ENCODE assay signal across 1 cellular context in the genomic region with DNA sequence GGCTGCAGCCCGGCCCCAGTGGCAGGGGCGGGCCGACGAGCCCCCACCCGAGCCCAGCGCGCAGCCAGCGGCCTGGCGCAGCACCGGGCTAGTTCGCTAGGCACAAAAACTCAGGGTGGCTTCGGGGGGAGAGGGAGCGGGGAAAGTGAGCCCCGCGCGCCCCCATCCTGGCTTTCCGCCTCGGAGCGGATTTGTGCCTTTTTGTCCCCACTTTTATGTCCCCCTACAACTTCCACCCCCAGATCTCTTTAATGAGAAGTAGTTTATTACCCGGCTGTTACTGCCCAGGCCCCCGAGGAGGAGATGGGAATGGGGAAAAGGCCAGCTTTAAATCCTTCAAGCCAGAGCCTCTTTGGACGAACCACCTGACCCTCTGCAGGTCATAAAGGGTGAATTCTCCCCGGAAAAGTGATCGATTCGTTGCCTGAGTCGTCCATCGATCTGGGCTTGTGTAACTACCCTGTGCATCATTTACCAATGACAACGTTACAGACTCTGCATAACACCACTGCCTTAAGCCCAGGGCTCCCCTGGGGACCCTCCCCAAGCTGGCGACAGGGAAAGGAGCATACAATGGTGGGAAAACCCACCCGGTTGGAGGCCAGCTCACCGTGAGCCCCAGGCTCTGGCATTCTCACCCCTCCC.
A peak's percentile ranks its signal among the peaks of the same experiment; 100 is the strongest.
TF ChIP-seq lines count a peak whose summit lies in the region.

No MANE protein-coding gene starts in this region.

TF ChIP-seq in HepG2, 621 proteins besides CTCF, POLR2A, EP300 and RAD21 (continued from another document and continues in another):
- TF ChIP-seq, protein P1, sequence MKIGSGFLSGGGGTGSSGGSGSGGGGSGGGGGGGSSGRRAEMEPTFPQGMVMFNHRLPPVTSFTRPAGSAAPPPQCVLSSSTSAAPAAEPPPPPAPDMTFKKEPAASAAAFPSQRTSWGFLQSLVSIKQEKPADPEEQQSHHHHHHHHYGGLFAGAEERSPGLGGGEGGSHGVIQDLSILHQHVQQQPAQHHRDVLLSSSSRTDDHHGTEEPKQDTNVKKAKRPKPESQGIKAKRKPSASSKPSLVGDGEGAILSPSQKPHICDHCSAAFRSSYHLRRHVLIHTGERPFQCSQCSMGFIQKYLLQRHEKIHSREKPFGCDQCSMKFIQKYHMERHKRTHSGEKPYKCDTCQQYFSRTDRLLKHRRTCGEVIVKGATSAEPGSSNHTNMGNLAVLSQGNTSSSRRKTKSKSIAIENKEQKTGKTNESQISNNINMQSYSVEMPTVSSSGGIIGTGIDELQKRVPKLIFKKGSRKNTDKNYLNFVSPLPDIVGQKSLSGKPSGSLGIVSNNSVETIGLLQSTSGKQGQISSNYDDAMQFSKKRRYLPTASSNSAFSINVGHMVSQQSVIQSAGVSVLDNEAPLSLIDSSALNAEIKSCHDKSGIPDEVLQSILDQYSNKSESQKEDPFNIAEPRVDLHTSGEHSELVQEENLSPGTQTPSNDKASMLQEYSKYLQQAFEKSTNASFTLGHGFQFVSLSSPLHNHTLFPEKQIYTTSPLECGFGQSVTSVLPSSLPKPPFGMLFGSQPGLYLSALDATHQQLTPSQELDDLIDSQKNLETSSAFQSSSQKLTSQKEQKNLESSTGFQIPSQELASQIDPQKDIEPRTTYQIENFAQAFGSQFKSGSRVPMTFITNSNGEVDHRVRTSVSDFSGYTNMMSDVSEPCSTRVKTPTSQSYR (CRISPR knock-in tag; IDR thresholded peaks at IDR 0.05; ENCODE audit: borderline replicate concordance), result no peak
- TF ChIP-seq BHLHE40 (IDR thresholded peaks at IDR 0.05; ENCODE audit: low read length) (no peak), ZSCAN21 (CRISPR knock-in tag; IDR thresholded peaks at IDR 0.05; ENCODE audit: borderline replicate concordance) (peak; percentile 63; the same call in 1 of the 2 replicates), ZNF3 (CRISPR knock-in tag; IDR thresholded peaks at IDR 0.05) (no peak), SOX13 (IDR thresholded peaks at IDR 0.05) (no peak), SOX13 (CRISPR knock-in tag; conservative IDR thresholded peaks at IDR 0.05 in 1 of 2, IDR thresholded peaks at IDR 0.05 in 1 of 2) (0 out of 4 replicates have a peak, but pooled peaks of 1 of the 2 experiments have one; percentile 13), ZNF432 (CRISPR knock-in tag; IDR thresholded peaks at IDR 0.05; ENCODE audit: borderline replicate concordance) (no peak), POLR2G (IDR thresholded peaks at IDR 0.05; ENCODE audit: low read depth, low read length) (peak; percentile 26; the same call in 1 of the 2 replicates), POLR2AphosphoS5 (IDR thresholded peaks at IDR 0.05; ENCODE audit: low read depth, low read length) (peak; percentile 51), ZNF691 (CRISPR knock-in tag; IDR thresholded peaks at IDR 0.05; ENCODE audit: borderline replicate concordance, low read depth) (no peak), GABPB1 (CRISPR knock-in tag; IDR thresholded peaks at IDR 0.05) (peak; percentile 37), ZNF614 (CRISPR knock-in tag; IDR thresholded peaks at IDR 0.05; ENCODE audit: borderline replicate concordance) (no peak), ZSCAN29 (CRISPR knock-in tag; conservative IDR thresholded peaks at IDR 0.05) (peak; percentile 61; the same call in 1 of the 2 replicates), KLF6 (CRISPR knock-in tag; IDR thresholded peaks at IDR 0.05) (peak; percentile 39; the same call in 1 of the 2 replicates), ZNF7 (CRISPR knock-in tag; IDR thresholded peaks at IDR 0.05) (no peak), CHD4 (IDR thresholded peaks at IDR 0.05; ENCODE audit: borderline replicate concordance, low read length) (no peak), NCOR1 (IDR thresholded peaks at IDR 0.05; ENCODE audit: borderline replicate concordance, low read length) (no peak), ZNF335 (CRISPR knock-in tag; IDR thresholded peaks at IDR 0.05) (no peak), ZFP36 (IDR thresholded peaks at IDR 0.05; ENCODE audit: borderline replicate concordance, low read depth, low read length, partially characterized antibody) (no peak), ZNF253 (CRISPR knock-in tag; IDR thresholded peaks at IDR 0.05; ENCODE audit: borderline replicate concordance) (no peak), KDM1A (CRISPR knock-in tag; IDR thresholded peaks at IDR 0.05) (peak; percentile 54; the same call in 1 of the 2 replicates), DR1 (CRISPR knock-in tag; IDR thresholded peaks at IDR 0.05) (no peak), HOXA7 (CRISPR knock-in tag; IDR thresholded peaks at IDR 0.05) (no peak), ZNF776 (CRISPR knock-in tag; IDR thresholded peaks at IDR 0.05) (no peak), GPN1 (CRISPR knock-in tag; IDR thresholded peaks at IDR 0.05; ENCODE audit: borderline replicate concordance) (no peak), RERE (CRISPR knock-in tag; IDR thresholded peaks at IDR 0.05; ENCODE audit: low read depth) (no peak), ZNF775 (CRISPR knock-in tag; IDR thresholded peaks at IDR 0.05; ENCODE audit: borderline replicate concordance) (no peak), NFIB (CRISPR knock-in tag; IDR thresholded peaks at IDR 0.05; ENCODE audit: borderline replicate concordance) (no peak), ZNF331 (CRISPR knock-in tag; IDR thresholded peaks at IDR 0.05) (peak; percentile 53; the same call in 1 of the 2 replicates), TRIM22 (IDR thresholded peaks at IDR 0.05) (no peak), ZNF549 (CRISPR knock-in tag; IDR thresholded peaks at IDR 0.05) (no peak), ZNF747 (CRISPR knock-in tag; IDR thresholded peaks at IDR 0.05; ENCODE audit: borderline replicate concordance) (no peak)
- TF ChIP-seq, protein P2, sequence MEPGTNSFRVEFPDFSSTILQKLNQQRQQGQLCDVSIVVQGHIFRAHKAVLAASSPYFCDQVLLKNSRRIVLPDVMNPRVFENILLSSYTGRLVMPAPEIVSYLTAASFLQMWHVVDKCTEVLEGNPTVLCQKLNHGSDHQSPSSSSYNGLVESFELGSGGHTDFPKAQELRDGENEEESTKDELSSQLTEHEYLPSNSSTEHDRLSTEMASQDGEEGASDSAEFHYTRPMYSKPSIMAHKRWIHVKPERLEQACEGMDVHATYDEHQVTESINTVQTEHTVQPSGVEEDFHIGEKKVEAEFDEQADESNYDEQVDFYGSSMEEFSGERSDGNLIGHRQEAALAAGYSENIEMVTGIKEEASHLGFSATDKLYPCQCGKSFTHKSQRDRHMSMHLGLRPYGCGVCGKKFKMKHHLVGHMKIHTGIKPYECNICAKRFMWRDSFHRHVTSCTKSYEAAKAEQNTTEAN (CRISPR knock-in tag; conservative IDR thresholded peaks at IDR 0.05), result no peak
- TF ChIP-seq, protein P3, sequence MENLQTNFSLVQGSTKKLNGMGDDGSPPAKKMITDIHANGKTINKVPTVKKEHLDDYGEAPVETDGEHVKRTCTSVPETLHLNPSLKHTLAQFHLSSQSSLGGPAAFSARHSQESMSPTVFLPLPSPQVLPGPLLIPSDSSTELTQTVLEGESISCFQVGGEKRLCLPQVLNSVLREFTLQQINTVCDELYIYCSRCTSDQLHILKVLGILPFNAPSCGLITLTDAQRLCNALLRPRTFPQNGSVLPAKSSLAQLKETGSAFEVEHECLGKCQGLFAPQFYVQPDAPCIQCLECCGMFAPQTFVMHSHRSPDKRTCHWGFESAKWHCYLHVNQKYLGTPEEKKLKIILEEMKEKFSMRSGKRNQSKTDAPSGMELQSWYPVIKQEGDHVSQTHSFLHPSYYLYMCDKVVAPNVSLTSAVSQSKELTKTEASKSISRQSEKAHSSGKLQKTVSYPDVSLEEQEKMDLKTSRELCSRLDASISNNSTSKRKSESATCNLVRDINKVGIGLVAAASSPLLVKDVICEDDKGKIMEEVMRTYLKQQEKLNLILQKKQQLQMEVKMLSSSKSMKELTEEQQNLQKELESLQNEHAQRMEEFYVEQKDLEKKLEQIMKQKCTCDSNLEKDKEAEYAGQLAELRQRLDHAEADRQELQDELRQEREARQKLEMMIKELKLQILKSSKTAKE (CRISPR knock-in tag; IDR thresholded peaks at IDR 0.05; ENCODE audit: borderline replicate concordance), result peak; percentile 37; the same call in 1 of the 2 replicates
- TF ChIP-seq, protein P4, sequence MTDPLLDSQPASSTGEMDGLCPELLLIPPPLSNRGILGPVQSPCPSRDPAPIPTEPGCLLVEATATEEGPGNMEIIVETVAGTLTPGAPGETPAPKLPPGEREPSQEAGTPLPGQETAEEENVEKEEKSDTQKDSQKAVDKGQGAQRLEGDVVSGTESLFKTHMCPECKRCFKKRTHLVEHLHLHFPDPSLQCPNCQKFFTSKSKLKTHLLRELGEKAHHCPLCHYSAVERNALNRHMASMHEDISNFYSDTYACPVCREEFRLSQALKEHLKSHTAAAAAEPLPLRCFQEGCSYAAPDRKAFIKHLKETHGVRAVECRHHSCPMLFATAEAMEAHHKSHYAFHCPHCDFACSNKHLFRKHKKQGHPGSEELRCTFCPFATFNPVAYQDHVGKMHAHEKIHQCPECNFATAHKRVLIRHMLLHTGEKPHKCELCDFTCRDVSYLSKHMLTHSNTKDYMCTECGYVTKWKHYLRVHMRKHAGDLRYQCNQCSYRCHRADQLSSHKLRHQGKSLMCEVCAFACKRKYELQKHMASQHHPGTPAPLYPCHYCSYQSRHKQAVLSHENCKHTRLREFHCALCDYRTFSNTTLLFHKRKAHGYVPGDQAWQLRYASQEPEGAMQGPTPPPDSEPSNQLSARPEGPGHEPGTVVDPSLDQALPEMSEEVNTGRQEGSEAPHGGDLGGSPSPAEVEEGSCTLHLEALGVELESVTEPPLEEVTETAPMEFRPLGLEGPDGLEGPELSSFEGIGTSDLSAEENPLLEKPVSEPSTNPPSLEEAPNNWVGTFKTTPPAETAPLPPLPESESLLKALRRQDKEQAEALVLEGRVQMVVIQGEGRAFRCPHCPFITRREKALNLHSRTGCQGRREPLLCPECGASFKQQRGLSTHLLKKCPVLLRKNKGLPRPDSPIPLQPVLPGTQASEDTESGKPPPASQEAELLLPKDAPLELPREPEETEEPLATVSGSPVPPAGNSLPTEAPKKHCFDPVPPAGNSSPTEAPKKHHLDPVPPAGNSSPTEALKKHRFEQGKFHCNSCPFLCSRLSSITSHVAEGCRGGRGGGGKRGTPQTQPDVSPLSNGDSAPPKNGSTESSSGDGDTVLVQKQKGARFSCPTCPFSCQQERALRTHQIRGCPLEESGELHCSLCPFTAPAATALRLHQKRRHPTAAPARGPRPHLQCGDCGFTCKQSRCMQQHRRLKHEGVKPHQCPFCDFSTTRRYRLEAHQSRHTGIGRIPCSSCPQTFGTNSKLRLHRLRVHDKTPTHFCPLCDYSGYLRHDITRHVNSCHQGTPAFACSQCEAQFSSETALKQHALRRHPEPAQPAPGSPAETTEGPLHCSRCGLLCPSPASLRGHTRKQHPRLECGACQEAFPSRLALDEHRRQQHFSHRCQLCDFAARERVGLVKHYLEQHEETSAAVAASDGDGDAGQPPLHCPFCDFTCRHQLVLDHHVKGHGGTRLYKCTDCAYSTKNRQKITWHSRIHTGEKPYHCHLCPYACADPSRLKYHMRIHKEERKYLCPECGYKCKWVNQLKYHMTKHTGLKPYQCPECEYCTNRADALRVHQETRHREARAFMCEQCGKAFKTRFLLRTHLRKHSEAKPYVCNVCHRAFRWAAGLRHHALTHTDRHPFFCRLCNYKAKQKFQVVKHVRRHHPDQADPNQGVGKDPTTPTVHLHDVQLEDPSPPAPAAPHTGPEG (CRISPR knock-in tag; IDR thresholded peaks at IDR 0.05), result no peak
- TF ChIP-seq, protein P5, sequence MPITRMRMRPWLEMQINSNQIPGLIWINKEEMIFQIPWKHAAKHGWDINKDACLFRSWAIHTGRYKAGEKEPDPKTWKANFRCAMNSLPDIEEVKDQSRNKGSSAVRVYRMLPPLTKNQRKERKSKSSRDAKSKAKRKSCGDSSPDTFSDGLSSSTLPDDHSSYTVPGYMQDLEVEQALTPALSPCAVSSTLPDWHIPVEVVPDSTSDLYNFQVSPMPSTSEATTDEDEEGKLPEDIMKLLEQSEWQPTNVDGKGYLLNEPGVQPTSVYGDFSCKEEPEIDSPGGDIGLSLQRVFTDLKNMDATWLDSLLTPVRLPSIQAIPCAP (CRISPR knock-in tag; IDR thresholded peaks at IDR 0.05; ENCODE audit: low read depth), result no peak
